Comparison of ENCODE assay signal across 10 cellular contexts in genomic region chr15:88649753-88650551, GRCh38. TPM values are rescaled to one million over a fixed set of nuclear protein-coding genes. Genes with fewer than 3 reads are reported as not detected.
DNase-seq lines count a peak whose midpoint lies in the region; ATAC-seq and TF ChIP-seq lines count a peak whose summit lies in the region.
"Had no signal": no experiment of that assay in that cellular context is flagged by ENCODE, and none has a peak within 500 bp of the region (broad histone marks: within the 10 kb centered on the region; RNA-seq: fewer than 3 reads in every experiment).

No MANE protein-coding gene starts in this region.

- peak; percentile 2 for ATAC-seq in HG03135 (IDR thresholded peaks at IDR 0.05; ENCODE audit: unreplicated experiment)
- ATAC-seq in esophagus mucosa: no peak
- no peak for ATAC-seq in HG03439 (IDR thresholded peaks at IDR 0.05; ENCODE audit: unreplicated experiment)

- H3K9me3 Mint-ChIP-seq in neural crest cell: no peaks in the 10 kb centered on the region

- no peak for TF ChIP-seq CTCF in neural crest cell (conservative IDR thresholded peaks at IDR 0.05)

- no peak overlapping the region for H3K4me3 Mint-ChIP-seq in neural crest cell

- no peaks in the 10 kb centered on the region for H3K27me3 Mint-ChIP-seq in neural crest cell (ENCODE audit: low read depth)

- no peaks in the 10 kb centered on the region for H3K79me2 ChIP-seq in ACC112 (ENCODE audit: control insufficient read depth, insufficient read depth, low read length, unreplicated experiment)

- H3K4me1 ChIP-seq in ACC112 (ENCODE audit: control insufficient read depth, insufficient read depth, low read length, unreplicated experiment): peaks cover 22% of the 10 kb centered on the region

- H3K36me3 ChIP-seq in ACC112 (ENCODE audit: insufficient read depth, low read length): no peaks in the 10 kb centered on the region

- peaks cover 23% of the 10 kb centered on the region for H3K4me1 Mint-ChIP-seq in neural crest cell

- H3K27me3 ChIP-seq in ACC112 (ENCODE audit: insufficient read depth, low read length): no peaks in the 10 kb centered on the region

- no peak overlapping the region for H2AFZ ChIP-seq in ACC112 (ENCODE audit: low read length, unreplicated experiment)

- DNase-seq in neural crest cell (ENCODE audit: low read depth, low spot score) (no peak), GM19240 (ENCODE audit: insufficient read length, low spot score) (no peak)
- no peak for DNase-seq in stimulated activated CD4-positive, alpha-beta T cell treated with anti-CD3 and anti-CD28 coated beads, Interleukin-12 subunit alpha, Interleukin-12 subunit beta, amount 100 ng/mL, for 4 hours
- DNase-seq: COR-L47, NCI-H446 had no signal

- H3K4me3 ChIP-seq in ACC112 (ENCODE audit: low read depth, low read length): no peak overlapping the region

- H3K36me3 Mint-ChIP-seq in neural crest cell (ENCODE audit: low read depth): no peaks in the 10 kb centered on the region

- H3K27ac ChIP-seq in ACC112 (ENCODE audit: low read depth, low read length): peak overlapping the region; percentile 95
- H3K27ac ChIP-seq in cingulate gyrus (ENCODE audit: low read depth, low read length): peak overlapping the region; percentile 99

- peak overlapping the region; percentile 89 for H3K27ac Mint-ChIP-seq in neural crest cell (ENCODE audit: unreplicated experiment)

RNA-seq across cellular contexts. Expression of gene ISG20, which starts 11.1 kb away (rescaled TPM):
- total RNA-seq in neural crest cell (1.1 and 1.5 TPM in 2 replicates), esophagus mucosa (14.1 TPM)

RNA-seq across cellular contexts. Expression of gene AEN, which starts 28.8 kb away (rescaled TPM):
- 45.7 and 47.9 TPM in 2 replicates for total RNA-seq in neural crest cell
- total RNA-seq in esophagus mucosa: 15.8 TPM
